8 cellular contexts compared by ENCODE assay signal in the genomic region with DNA sequence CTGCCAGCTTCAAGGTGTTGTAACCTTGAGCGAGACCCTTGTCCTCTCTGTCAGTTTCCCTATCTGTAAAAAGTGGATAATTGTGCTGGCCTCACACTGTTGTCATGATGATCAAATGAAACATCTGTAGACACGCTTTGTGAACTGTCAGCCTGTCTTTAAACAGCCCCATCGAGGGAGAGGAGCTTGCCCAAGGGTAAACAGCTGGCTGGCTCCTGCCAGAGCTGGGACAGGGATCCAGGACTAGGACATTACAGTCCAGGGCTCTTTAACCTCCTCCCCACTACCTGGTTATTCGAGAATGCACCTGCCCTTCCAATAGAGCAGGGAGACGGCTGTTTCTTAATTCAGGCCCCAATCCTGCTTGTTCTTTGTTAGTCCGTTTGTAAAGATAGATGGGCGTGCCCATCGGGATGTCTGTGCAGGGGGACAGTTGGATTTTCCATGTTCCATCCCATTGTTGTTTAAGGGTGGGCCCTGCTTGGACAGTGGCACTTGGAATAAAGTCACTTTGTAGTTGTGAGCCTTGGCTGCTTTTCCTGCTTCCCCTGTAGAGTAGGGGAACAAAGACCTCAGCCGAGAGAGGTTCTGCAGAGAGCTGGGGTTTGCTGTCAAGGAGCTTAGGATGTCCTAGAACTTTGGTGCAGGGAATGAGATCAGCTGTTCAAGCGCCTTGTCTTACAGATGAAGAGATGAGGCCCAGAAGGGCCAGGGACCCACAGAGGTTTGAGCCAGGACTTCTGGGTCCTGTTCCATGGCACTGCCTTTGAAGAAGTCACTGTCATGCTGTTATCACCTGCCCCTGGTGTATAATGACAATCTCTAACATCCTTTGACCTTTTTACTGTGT.
DNase-seq lines count a peak whose midpoint lies in the region; ATAC-seq and TF ChIP-seq lines count a peak whose summit lies in the region.

No MANE protein-coding gene starts in this region.

- ATAC-seq in GM21619 (IDR thresholded peaks at IDR 0.05; ENCODE audit: unreplicated experiment) (no peak), GM21786 (IDR thresholded peaks at IDR 0.05; ENCODE audit: unreplicated experiment) (no peak), GM18858 (IDR thresholded peaks at IDR 0.05; ENCODE audit: unreplicated experiment) (no peak), HG03354 (IDR thresholded peaks at IDR 0.05; ENCODE audit: poor library complexity, severe bottlenecking, unreplicated experiment) (no peak)

- H3K4me3 ChIP-seq in GM12865 (ENCODE audit: low read depth, low read length): peak overlapping the region; percentile 96
- H3K4me3 ChIP-seq in SK-N-MC: peak overlapping the region; percentile 80
- peak overlapping the region; percentile 91 for H3K4me3 ChIP-seq in fibroblast of pulmonary artery (replicated peaks; ENCODE audit: low read depth, low read length)
- H3K4me3 ChIP-seq in sigmoid colon: peak overlapping the region; percentile 65 to 88 (median 81)

- no peak for TF ChIP-seq POLR2A in sigmoid colon (IDR thresholded peaks at IDR 0.05)

- intact Hi-C loops in sigmoid colon (cut with DNase I): loop anchor here (2.0 to 10.0 kb wide), 3 partner anchors 77 to 401 kb away; a partner anchor contains a TSS

- TF ChIP-seq CTCF in GM12865 (IDR thresholded peaks at IDR 0.05; ENCODE audit: insufficient read depth, low read depth, low read length, missing control alignments) (no peak), fibroblast of pulmonary artery (IDR thresholded peaks at IDR 0.05; ENCODE audit: low read length, missing control alignments) (no peak), sigmoid colon (IDR thresholded peaks at IDR 0.05) (no peak)

- DNase-seq in GM12865 (ENCODE audit: low read depth): no peak
- no peak for DNase-seq in SK-N-MC (ENCODE audit: low read depth, low spot score)
- DNase-seq in fibroblast of pulmonary artery (ENCODE audit: low read depth): no peak
- no peak for DNase-seq in sigmoid colon

- no peaks in the 10 kb centered on the region for H3K27me3 ChIP-seq in sigmoid colon

- peaks cover 0 to 67% (median 63%) of the 10 kb centered on the region in 4 donors for H3K4me1 ChIP-seq in sigmoid colon

- H3K27ac ChIP-seq in SK-N-MC (0 out of 2 replicates have a peak overlapping the region, but pooled peaks have one; percentile 11), sigmoid colon (peak overlapping the region; percentile 93 to 99 (median 98))

- TF ChIP-seq EP300 in sigmoid colon (IDR thresholded peaks at IDR 0.05): no peak

- WGBS in sigmoid colon, 2 donors: 34 to 56% methylated on average over 10 of the region's 10 CpGs

- H3K9ac ChIP-seq in SK-N-MC (ENCODE audit: insufficient read length): peak overlapping the region; percentile 88

- H3K9me3 ChIP-seq in SK-N-MC (ENCODE audit: low read depth, low read length): no peaks in the 10 kb centered on the region
- no peaks in the 10 kb centered on the region for H3K9me3 ChIP-seq in sigmoid colon

- H3K36me3 ChIP-seq in SK-N-MC (ENCODE audit: insufficient read depth, low read length): no peaks in the 10 kb centered on the region
- H3K36me3 ChIP-seq in sigmoid colon: no peaks in the 10 kb centered on the region
